In the genomic region with DNA sequence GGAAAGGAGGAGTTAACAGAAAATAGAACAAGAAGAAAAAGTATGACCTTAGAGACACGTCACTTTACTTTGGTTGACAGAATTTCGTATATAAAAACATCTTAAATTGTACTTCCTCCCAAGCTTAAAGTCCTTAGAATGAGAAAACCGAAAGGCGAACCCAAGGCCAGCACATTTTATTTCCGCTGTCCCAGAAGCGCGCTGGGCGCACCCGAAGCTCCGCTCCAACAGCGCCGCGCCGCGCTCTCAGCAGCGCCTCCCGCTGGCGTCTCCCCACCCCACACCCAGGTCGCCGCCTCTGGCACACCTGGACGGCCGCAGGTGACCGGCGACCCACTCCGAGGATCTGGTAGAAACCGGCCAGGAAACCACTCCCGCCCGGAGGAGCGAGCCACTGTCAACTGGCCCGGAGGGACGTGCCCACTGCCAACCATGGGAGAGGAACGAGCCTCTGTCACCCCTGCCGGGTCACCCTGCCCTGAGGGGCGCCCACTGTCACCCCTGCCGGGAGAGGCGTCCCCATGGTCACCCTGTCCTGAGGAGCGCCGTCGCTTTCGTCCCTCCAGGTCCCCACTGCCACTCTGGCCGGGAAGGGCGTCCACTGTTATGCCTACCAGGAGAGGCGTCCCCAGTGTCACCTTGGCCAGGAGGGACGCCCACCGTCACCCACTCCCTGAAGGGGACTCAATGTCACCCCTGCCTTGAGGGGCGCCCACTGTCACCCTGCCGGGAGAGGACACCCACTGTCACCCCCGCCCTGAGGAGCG, we compare ENCODE assay signal across 2 cellular contexts.
TF ChIP-seq lines count a peak whose summit lies in the region.

No MANE protein-coding gene starts in this region.

TF ChIP-seq in HEK293, 187 proteins besides CTCF, POLR2A, EP300 and RAD21 (continued from another document and continues in another):
- TF ChIP-seq, protein P1, sequence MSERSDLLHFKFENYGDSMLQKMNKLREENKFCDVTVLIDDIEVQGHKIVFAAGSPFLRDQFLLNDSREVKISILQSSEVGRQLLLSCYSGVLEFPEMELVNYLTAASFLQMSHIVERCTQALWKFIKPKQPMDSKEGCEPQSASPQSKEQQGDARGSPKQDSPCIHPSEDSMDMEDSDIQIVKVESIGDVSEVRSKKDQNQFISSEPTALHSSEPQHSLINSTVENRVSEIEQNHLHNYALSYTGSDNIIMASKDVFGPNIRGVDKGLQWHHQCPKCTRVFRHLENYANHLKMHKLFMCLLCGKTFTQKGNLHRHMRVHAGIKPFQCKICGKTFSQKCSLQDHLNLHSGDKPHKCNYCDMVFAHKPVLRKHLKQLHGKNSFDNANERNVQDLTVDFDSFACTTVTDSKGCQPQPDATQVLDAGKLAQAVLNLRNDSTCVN (tag by site-specific recombination; optimal IDR thresholded peaks at IDR 0.05), result peak; percentile 86
- TF ChIP-seq ZNF501 (tag by site-specific recombination; IDR thresholded peaks at IDR 0.05), result peak; percentile 58; the same call in 1 of the 2 replicates
- TF ChIP-seq, protein P2, sequence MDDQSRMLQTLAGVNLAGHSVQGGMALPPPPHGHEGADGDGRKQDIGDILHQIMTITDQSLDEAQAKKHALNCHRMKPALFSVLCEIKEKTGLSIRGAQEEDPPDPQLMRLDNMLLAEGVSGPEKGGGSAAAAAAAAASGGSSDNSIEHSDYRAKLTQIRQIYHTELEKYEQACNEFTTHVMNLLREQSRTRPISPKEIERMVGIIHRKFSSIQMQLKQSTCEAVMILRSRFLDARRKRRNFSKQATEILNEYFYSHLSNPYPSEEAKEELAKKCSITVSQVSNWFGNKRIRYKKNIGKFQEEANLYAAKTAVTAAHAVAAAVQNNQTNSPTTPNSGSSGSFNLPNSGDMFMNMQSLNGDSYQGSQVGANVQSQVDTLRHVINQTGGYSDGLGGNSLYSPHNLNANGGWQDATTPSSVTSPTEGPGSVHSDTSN (CRISPR knock-in tag; IDR thresholded peaks at IDR 0.05), result 0 out of 2 replicates have a peak, but pooled peaks have one; percentile 3
- TF ChIP-seq, protein P3, sequence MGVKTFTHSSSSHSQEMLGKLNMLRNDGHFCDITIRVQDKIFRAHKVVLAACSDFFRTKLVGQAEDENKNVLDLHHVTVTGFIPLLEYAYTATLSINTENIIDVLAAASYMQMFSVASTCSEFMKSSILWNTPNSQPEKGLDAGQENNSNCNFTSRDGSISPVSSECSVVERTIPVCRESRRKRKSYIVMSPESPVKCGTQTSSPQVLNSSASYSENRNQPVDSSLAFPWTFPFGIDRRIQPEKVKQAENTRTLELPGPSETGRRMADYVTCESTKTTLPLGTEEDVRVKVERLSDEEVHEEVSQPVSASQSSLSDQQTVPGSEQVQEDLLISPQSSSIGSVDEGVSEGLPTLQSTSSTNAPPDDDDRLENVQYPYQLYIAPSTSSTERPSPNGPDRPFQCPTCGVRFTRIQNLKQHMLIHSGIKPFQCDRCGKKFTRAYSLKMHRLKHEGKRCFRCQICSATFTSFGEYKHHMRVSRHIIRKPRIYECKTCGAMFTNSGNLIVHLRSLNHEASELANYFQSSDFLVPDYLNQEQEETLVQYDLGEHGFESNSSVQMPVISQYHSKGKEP (tag by site-specific recombination; IDR thresholded peaks at IDR 0.05), result no peak
- no peak for TF ChIP-seq GLI2 (tag by site-specific recombination; IDR thresholded peaks at IDR 0.05; ENCODE audit: borderline replicate concordance, low read depth)
- peak; percentile 97 for TF ChIP-seq ZEB2 (tag by site-specific recombination; IDR thresholded peaks at IDR 0.05)
- TF ChIP-seq ZNF394 (tag by site-specific recombination; IDR thresholded peaks at IDR 0.05; ENCODE audit: borderline replicate concordance), result 0 out of 2 replicates have a peak, but pooled peaks have one; percentile 10
- TF ChIP-seq, protein P4, sequence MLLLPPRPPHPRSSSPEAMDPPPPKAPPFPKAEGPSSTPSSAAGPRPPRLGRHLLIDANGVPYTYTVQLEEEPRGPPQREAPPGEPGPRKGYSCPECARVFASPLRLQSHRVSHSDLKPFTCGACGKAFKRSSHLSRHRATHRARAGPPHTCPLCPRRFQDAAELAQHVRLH (tag by site-specific recombination; IDR thresholded peaks at IDR 0.05), result 0 out of 2 replicates have a peak, but pooled peaks have one; percentile 26
- TF ChIP-seq, protein P5, sequence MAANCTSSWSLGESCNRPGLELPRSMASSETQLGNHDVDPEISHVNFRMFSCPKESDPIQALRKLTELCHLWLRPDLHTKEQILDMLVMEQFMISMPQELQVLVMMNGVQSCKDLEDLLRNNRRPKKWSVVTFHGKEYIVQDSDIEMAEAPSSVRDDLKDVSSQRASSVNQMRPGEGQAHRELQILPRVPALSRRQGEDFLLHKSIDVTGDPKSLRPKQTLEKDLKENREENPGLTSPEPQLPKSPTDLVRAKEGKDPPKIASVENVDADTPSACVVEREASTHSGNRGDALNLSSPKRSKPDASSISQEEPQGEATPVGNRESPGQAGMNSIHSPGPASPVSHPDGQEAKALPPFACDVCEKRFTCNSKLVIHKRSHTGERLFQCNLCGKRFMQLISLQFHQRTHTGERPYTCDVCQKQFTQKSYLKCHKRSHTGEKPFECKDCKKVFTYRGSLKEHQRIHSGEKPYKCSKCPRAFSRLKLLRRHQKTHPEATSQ (tag by site-specific recombination; IDR thresholded peaks at IDR 0.05), result no peak
- peak; percentile 41; the same call in 1 of the 2 replicates for TF ChIP-seq ZNF629 (tag by site-specific recombination; IDR thresholded peaks at IDR 0.05)
- peak; percentile 16; the same call in 1 of the 2 replicates for TF ChIP-seq SP2 (tag by site-specific recombination; IDR thresholded peaks at IDR 0.05)
- no peak for TF ChIP-seq TCF7L2 (IDR thresholded peaks at IDR 0.05; ENCODE audit: borderline replicate concordance, low read depth, low read length)
- TF ChIP-seq ZNF610 (tag by site-specific recombination; IDR thresholded peaks at IDR 0.05; ENCODE audit: borderline replicate concordance), result 0 out of 2 replicates have a peak, but pooled peaks have one; percentile 56
- TF ChIP-seq, protein P6, sequence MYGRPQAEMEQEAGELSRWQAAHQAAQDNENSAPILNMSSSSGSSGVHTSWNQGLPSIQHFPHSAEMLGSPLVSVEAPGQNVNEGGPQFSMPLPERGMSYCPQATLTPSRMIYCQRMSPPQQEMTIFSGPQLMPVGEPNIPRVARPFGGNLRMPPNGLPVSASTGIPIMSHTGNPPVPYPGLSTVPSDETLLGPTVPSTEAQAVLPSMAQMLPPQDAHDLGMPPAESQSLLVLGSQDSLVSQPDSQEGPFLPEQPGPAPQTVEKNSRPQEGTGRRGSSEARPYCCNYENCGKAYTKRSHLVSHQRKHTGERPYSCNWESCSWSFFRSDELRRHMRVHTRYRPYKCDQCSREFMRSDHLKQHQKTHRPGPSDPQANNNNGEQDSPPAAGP (tag by site-specific recombination; IDR thresholded peaks at IDR 0.05), result peak; percentile 71
- TF ChIP-seq ZNF623 (tag by site-specific recombination; IDR thresholded peaks at IDR 0.05), result no peak
- TF ChIP-seq IKZF3 (tag by site-specific recombination; IDR thresholded peaks at IDR 0.05), result peak; percentile 22; the same call in 1 of the 2 replicates
- TF ChIP-seq GLIS2 (tag by site-specific recombination; IDR thresholded peaks at IDR 0.05), result peak; percentile 80
- TF ChIP-seq ZXDB (tag by site-specific recombination; IDR thresholded peaks at IDR 0.05), result peak; percentile 31; the same call in 1 of the 2 replicates
- no peak for TF ChIP-seq ZNF529 (tag by site-specific recombination; IDR thresholded peaks at IDR 0.05; ENCODE audit: insufficient replicate concordance)
- no peak for TF ChIP-seq ZNF701 (tag by site-specific recombination; IDR thresholded peaks at IDR 0.05)
- TF ChIP-seq ZNF2 (tag by site-specific recombination; IDR thresholded peaks at IDR 0.05), result peak; percentile 97
- TF ChIP-seq PRDM1 (tag by site-specific recombination; IDR thresholded peaks at IDR 0.05), result peak; percentile 86
- TF ChIP-seq ZNF184 (tag by site-specific recombination; IDR thresholded peaks at IDR 0.05), result 0 out of 2 replicates have a peak, but pooled peaks have one; percentile 29
- no peak for TF ChIP-seq ZNF571 (tag by site-specific recombination; IDR thresholded peaks at IDR 0.05)

TF ChIP-seq in GM12878, 131 proteins besides CTCF, POLR2A, EP300 and RAD21 (continued from another document):
- no peak for TF ChIP-seq EGR1 (IDR thresholded peaks at IDR 0.05; ENCODE audit: borderline replicate concordance in 1 of 2, low read depth in 2 of 2, low read length in 2 of 2)
- TF ChIP-seq YY1 (IDR thresholded peaks at IDR 0.05; ENCODE audit: low read depth, low read length), result peak; percentile 79; the same call in 1 of the 2 replicates
- TF ChIP-seq TCF12 (IDR thresholded peaks at IDR 0.05; ENCODE audit: low read depth, low read length), result peak; percentile 75
- TF ChIP-seq, protein P7, sequence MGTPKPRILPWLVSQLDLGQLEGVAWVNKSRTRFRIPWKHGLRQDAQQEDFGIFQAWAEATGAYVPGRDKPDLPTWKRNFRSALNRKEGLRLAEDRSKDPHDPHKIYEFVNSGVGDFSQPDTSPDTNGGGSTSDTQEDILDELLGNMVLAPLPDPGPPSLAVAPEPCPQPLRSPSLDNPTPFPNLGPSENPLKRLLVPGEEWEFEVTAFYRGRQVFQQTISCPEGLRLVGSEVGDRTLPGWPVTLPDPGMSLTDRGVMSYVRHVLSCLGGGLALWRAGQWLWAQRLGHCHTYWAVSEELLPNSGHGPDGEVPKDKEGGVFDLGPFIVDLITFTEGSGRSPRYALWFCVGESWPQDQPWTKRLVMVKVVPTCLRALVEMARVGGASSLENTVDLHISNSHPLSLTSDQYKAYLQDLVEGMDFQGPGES (IDR thresholded peaks at IDR 0.05), result no peak
- TF ChIP-seq HDGF (IDR thresholded peaks at IDR 0.05), result 0 out of 2 replicates have a peak, but pooled peaks have one; percentile 49
- no peak for TF ChIP-seq CEBPB (IDR thresholded peaks at IDR 0.05; ENCODE audit: borderline replicate concordance in 1 of 2, low read depth in 2 of 2, low read length in 2 of 2)
- 0 out of 2 replicates have a peak, but pooled peaks have one; percentile 6 for TF ChIP-seq ESRRA (IDR thresholded peaks at IDR 0.05; ENCODE audit: low read length)
- no peak for TF ChIP-seq HCFC1 (IDR thresholded peaks at IDR 0.05; ENCODE audit: low read length)
- TF ChIP-seq, protein P8, sequence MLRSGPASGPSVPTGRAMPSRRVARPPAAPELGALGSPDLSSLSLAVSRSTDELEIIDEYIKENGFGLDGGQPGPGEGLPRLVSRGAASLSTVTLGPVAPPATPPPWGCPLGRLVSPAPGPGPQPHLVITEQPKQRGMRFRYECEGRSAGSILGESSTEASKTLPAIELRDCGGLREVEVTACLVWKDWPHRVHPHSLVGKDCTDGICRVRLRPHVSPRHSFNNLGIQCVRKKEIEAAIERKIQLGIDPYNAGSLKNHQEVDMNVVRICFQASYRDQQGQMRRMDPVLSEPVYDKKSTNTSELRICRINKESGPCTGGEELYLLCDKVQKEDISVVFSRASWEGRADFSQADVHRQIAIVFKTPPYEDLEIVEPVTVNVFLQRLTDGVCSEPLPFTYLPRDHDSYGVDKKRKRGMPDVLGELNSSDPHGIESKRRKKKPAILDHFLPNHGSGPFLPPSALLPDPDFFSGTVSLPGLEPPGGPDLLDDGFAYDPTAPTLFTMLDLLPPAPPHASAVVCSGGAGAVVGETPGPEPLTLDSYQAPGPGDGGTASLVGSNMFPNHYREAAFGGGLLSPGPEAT (IDR thresholded peaks at IDR 0.05; ENCODE audit: low read depth), result no peak
- TF ChIP-seq BHLHE40 (IDR thresholded peaks at IDR 0.05; ENCODE audit: borderline replicate concordance in 1 of 2, low read depth in 2 of 2, low read length in 1 of 2), result peak in 1 of 2 experiments; percentile 86; a peak in 2 of 4 replicates
- TF ChIP-seq, protein P9, sequence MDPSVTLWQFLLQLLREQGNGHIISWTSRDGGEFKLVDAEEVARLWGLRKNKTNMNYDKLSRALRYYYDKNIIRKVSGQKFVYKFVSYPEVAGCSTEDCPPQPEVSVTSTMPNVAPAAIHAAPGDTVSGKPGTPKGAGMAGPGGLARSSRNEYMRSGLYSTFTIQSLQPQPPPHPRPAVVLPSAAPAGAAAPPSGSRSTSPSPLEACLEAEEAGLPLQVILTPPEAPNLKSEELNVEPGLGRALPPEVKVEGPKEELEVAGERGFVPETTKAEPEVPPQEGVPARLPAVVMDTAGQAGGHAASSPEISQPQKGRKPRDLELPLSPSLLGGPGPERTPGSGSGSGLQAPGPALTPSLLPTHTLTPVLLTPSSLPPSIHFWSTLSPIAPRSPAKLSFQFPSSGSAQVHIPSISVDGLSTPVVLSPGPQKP (IDR thresholded peaks at IDR 0.05; ENCODE audit: low read depth, low read length), result no peak
- 0 out of 2 replicates have a peak, but pooled peaks have one; percentile 31 for TF ChIP-seq FOXM1 (IDR thresholded peaks at IDR 0.05; ENCODE audit: low read depth, low read length)
- TF ChIP-seq IKZF1 (conservative IDR thresholded peaks at IDR 0.05), result peak; percentile 59
- no peak for TF ChIP-seq BCL11A (IDR thresholded peaks at IDR 0.05; ENCODE audit: low read depth, low read length)
- TF ChIP-seq, protein P10, sequence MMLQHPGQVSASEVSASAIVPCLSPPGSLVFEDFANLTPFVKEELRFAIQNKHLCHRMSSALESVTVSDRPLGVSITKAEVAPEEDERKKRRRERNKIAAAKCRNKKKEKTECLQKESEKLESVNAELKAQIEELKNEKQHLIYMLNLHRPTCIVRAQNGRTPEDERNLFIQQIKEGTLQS (IDR thresholded peaks at IDR 0.05; ENCODE audit: borderline replicate concordance, extremely low read depth, low read depth, low read length), result no peak
- TF ChIP-seq, protein P11, sequence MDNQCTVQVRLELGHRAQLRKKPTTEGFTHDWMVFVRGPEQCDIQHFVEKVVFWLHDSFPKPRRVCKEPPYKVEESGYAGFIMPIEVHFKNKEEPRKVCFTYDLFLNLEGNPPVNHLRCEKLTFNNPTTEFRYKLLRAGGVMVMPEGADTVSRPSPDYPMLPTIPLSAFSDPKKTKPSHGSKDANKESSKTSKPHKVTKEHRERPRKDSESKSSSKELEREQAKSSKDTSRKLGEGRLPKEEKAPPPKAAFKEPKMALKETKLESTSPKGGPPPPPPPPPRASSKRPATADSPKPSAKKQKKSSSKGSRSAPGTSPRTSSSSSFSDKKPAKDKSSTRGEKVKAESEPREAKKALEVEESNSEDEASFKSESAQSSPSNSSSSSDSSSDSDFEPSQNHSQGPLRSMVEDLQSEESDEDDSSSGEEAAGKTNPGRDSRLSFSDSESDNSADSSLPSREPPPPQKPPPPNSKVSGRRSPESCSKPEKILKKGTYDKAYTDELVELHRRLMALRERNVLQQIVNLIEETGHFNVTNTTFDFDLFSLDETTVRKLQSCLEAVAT (IDR thresholded peaks at IDR 0.05), result peak; percentile 16
- no peak for TF ChIP-seq BRCA1 (IDR thresholded peaks at IDR 0.05; ENCODE audit: low read depth, low read length)
- TF ChIP-seq ZNF217 (IDR thresholded peaks at IDR 0.05), result peak; percentile 35; the same call in 1 of the 2 replicates
- peak; percentile 34; the same call in 1 of the 2 replicates for TF ChIP-seq TAF1 (IDR thresholded peaks at IDR 0.05; ENCODE audit: borderline replicate concordance, low read depth, low read length)
- TF ChIP-seq STAT1 (conservative IDR thresholded peaks at IDR 0.05), result no peak
- peak; percentile 87 for TF ChIP-seq ZSCAN29 (IDR thresholded peaks at IDR 0.05)
- no peak for TF ChIP-seq ZNF622 (IDR thresholded peaks at IDR 0.05)
- TF ChIP-seq GATAD2B (conservative IDR thresholded peaks at IDR 0.05; ENCODE audit: low read depth), result peak; percentile 66
- peak; percentile 35; the same call in 1 of the 2 replicates for TF ChIP-seq GABPA (IDR thresholded peaks at IDR 0.05; ENCODE audit: low read depth)
- peak; percentile 80; the same call in 1 of the 2 replicates for TF ChIP-seq CBX5 (IDR thresholded peaks at IDR 0.05; ENCODE audit: low read depth)
- no peak for TF ChIP-seq STAT3 (IDR thresholded peaks at IDR 0.05; ENCODE audit: low read depth, low read length)
- TF ChIP-seq RELA (IDR thresholded peaks at IDR 0.05; ENCODE audit: borderline replicate concordance, partially characterized antibody), result no peak
